Comparison of ENCODE assay signal across 1 cellular context in the genomic region with DNA sequence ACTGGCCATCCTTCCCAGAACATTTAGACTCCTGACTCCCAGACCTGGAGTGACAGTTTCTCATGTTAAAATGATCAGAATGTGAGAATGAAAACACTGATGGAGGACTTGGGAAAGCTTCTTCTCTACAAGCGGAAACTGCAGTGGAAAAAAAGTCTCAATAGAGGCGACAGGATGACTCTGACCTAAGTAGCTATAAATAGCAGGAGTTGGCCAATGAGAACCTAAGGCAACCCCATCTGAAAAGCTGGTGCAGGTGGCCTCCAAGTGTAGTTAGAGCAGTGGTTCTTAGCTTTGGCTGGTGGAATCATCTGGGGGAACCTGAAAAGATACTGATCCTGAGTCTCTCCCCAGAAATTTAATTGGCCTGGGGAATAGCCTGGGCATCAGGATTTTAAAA.
TF ChIP-seq lines count a peak whose summit lies in the region.

No MANE protein-coding gene starts in this region.

TF ChIP-seq in endothelial cell of umbilical vein, 7 proteins besides CTCF, POLR2A, EP300 and RAD21:
- no peak for TF ChIP-seq GATA2 (IDR thresholded peaks at IDR 0.05; ENCODE audit: insufficient read depth, insufficient read length, low read depth, low read length)
- no peak for TF ChIP-seq EZH2 (IDR thresholded peaks at IDR 0.05; ENCODE audit: borderline replicate concordance, low read depth, low read length, severe bottlenecking)
- no peak for TF ChIP-seq JUN (IDR thresholded peaks at IDR 0.05; ENCODE audit: borderline replicate concordance, insufficient read depth, insufficient read length, low read depth)
- no peak for TF ChIP-seq MYC (IDR thresholded peaks at IDR 0.05; ENCODE audit: low read depth, low read length)
- TF ChIP-seq FOS (IDR thresholded peaks at IDR 0.05; ENCODE audit: borderline replicate concordance, insufficient read depth, low read length), result no peak
- no peak for TF ChIP-seq POLR2AphosphoS5 (IDR thresholded peaks at IDR 0.05; ENCODE audit: insufficient read depth, low read depth, low read length)
- TF ChIP-seq, protein P1, sequence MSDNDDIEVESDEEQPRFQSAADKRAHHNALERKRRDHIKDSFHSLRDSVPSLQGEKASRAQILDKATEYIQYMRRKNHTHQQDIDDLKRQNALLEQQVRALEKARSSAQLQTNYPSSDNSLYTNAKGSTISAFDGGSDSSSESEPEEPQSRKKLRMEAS (IDR thresholded peaks at IDR 0.05; ENCODE audit: insufficient read depth, insufficient read length), result no peak
